ENCODE assay signal across 1 cellular context in the genomic region with DNA sequence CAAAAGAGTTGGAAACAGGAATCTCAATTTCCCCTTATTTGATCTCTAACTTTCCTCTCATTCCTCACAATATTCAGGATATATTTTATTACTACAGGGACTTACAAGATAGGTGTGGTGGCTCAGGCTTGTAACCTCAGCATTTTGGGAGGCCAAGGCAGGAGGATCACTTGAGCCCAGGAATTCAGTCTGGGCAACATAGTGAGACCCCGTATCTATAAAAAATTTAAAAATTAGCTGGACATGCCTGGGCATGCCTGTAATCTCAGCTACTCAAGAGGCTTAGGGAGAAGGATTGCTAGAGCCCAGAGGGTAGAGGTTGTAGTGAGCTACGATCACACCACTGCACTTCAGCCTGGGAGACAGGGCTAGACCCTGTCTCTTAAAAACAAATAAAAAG.
TF ChIP-seq lines count a peak whose summit lies in the region.

No MANE protein-coding gene starts in this region.

TF ChIP-seq in H1, 55 proteins besides CTCF, POLR2A, EP300 and RAD21:
- no peak for TF ChIP-seq CEBPB (IDR thresholded peaks at IDR 0.05; ENCODE audit: low read depth, low read length)
- TF ChIP-seq, protein P1, sequence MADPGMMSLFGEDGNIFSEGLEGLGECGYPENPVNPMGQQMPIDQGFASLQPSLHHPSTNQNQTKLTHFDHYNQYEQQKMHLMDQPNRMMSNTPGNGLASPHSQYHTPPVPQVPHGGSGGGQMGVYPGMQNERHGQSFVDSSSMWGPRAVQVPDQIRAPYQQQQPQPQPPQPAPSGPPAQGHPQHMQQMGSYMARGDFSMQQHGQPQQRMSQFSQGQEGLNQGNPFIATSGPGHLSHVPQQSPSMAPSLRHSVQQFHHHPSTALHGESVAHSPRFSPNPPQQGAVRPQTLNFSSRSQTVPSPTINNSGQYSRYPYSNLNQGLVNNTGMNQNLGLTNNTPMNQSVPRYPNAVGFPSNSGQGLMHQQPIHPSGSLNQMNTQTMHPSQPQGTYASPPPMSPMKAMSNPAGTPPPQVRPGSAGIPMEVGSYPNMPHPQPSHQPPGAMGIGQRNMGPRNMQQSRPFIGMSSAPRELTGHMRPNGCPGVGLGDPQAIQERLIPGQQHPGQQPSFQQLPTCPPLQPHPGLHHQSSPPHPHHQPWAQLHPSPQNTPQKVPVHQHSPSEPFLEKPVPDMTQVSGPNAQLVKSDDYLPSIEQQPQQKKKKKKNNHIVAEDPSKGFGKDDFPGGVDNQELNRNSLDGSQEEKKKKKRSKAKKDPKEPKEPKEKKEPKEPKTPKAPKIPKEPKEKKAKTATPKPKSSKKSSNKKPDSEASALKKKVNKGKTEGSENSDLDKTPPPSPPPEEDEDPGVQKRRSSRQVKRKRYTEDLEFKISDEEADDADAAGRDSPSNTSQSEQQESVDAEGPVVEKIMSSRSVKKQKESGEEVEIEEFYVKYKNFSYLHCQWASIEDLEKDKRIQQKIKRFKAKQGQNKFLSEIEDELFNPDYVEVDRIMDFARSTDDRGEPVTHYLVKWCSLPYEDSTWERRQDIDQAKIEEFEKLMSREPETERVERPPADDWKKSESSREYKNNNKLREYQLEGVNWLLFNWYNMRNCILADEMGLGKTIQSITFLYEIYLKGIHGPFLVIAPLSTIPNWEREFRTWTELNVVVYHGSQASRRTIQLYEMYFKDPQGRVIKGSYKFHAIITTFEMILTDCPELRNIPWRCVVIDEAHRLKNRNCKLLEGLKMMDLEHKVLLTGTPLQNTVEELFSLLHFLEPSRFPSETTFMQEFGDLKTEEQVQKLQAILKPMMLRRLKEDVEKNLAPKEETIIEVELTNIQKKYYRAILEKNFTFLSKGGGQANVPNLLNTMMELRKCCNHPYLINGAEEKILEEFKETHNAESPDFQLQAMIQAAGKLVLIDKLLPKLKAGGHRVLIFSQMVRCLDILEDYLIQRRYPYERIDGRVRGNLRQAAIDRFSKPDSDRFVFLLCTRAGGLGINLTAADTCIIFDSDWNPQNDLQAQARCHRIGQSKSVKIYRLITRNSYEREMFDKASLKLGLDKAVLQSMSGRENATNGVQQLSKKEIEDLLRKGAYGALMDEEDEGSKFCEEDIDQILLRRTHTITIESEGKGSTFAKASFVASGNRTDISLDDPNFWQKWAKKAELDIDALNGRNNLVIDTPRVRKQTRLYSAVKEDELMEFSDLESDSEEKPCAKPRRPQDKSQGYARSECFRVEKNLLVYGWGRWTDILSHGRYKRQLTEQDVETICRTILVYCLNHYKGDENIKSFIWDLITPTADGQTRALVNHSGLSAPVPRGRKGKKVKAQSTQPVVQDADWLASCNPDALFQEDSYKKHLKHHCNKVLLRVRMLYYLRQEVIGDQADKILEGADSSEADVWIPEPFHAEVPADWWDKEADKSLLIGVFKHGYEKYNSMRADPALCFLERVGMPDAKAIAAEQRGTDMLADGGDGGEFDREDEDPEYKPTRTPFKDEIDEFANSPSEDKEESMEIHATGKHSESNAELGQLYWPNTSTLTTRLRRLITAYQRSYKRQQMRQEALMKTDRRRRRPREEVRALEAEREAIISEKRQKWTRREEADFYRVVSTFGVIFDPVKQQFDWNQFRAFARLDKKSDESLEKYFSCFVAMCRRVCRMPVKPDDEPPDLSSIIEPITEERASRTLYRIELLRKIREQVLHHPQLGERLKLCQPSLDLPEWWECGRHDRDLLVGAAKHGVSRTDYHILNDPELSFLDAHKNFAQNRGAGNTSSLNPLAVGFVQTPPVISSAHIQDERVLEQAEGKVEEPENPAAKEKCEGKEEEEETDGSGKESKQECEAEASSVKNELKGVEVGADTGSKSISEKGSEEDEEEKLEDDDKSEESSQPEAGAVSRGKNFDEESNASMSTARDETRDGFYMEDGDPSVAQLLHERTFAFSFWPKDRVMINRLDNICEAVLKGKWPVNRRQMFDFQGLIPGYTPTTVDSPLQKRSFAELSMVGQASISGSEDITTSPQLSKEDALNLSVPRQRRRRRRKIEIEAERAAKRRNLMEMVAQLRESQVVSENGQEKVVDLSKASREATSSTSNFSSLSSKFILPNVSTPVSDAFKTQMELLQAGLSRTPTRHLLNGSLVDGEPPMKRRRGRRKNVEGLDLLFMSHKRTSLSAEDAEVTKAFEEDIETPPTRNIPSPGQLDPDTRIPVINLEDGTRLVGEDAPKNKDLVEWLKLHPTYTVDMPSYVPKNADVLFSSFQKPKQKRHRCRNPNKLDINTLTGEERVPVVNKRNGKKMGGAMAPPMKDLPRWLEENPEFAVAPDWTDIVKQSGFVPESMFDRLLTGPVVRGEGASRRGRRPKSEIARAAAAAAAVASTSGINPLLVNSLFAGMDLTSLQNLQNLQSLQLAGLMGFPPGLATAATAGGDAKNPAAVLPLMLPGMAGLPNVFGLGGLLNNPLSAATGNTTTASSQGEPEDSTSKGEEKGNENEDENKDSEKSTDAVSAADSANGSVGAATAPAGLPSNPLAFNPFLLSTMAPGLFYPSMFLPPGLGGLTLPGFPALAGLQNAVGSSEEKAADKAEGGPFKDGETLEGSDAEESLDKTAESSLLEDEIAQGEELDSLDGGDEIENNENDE (IDR thresholded peaks at IDR 0.05; ENCODE audit: insufficient replicate concordance, low read length): no peak
- TF ChIP-seq TAF1 (IDR thresholded peaks at IDR 0.05; ENCODE audit: low read depth, low read length): no peak
- TF ChIP-seq NANOG (IDR thresholded peaks at IDR 0.05; ENCODE audit: insufficient read depth, low read depth, low read length, poor library complexity, severe bottlenecking): no peak
- no peak for TF ChIP-seq POU5F1 (IDR thresholded peaks at IDR 0.05; ENCODE audit: low read depth, low read length)
- TF ChIP-seq RXRA (IDR thresholded peaks at IDR 0.05; ENCODE audit: insufficient read depth, low read depth, low read length): no peak
- no peak for TF ChIP-seq TBP (IDR thresholded peaks at IDR 0.05; ENCODE audit: low read depth, low read length)
- TF ChIP-seq GABPA (IDR thresholded peaks at IDR 0.05; ENCODE audit: borderline replicate concordance, insufficient read depth, low read length): no peak
- TF ChIP-seq, protein P2, sequence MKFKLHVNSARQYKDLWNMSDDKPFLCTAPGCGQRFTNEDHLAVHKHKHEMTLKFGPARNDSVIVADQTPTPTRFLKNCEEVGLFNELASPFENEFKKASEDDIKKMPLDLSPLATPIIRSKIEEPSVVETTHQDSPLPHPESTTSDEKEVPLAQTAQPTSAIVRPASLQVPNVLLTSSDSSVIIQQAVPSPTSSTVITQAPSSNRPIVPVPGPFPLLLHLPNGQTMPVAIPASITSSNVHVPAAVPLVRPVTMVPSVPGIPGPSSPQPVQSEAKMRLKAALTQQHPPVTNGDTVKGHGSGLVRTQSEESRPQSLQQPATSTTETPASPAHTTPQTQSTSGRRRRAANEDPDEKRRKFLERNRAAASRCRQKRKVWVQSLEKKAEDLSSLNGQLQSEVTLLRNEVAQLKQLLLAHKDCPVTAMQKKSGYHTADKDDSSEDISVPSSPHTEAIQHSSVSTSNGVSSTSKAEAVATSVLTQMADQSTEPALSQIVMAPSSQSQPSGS (IDR thresholded peaks at IDR 0.05; ENCODE audit: low read length): no peak
- no peak for TF ChIP-seq RBBP5 (IDR thresholded peaks at IDR 0.05; ENCODE audit: borderline replicate concordance, low read depth, low read length)
- TF ChIP-seq KDM5A (IDR thresholded peaks at IDR 0.05; ENCODE audit: low read length): no peak
- no peak for TF ChIP-seq JUN (IDR thresholded peaks at IDR 0.05; ENCODE audit: low read depth, low read length)
- TF ChIP-seq CBX8 (IDR thresholded peaks at IDR 0.05; ENCODE audit: borderline replicate concordance, low read depth, low read length): no peak
